In the genomic region with DNA sequence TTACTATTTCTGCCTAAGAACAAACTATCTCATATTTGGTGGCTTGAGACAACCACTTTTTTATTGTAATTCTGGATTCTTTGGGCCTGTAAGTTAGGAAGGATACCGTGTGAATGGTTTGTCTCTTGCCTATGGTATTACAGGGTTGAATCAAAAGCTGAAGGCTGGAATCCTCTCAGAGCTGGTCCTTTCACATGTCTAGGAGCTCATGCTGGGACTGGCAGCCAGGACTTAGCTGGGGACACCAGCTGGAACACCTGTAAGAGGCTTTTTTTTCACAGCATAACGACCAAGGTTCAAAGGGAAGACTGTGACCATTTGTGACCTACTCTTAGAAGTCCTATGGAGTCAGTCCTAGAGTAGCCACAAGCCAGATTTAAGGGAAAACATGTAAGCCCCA, we compare ENCODE assay signal across 29 cellular contexts.
"Had no signal": no experiment of that assay in that cellular context is flagged by ENCODE, and none has a peak within 500 bp of the region (broad histone marks: within the 10 kb centered on the region; RNA-seq: fewer than 3 reads in every experiment).

No MANE protein-coding gene starts in this region.

- H3K36me3 ChIP-seq: esophagus muscularis mucosa, gastroesophageal sphincter, heart left ventricle, left ventricle myocardium inferior, right lobe of liver, thoracic aorta, tibial nerve, upper lobe of left lung had no signal

- H3K27ac ChIP-seq: esophagus muscularis mucosa, foreskin keratinocyte, gastroesophageal sphincter, heart left ventricle, hepatocyte, left ventricle myocardium inferior, parathyroid adenoma, right lobe of liver, thoracic aorta, tibial nerve, upper lobe of left lung had no signal

- H3K9me3 ChIP-seq: esophagus muscularis mucosa, gastroesophageal sphincter, mucosa of descending colon, right lobe of liver, thoracic aorta, tibial nerve, upper lobe of left lung had no signal

- DNase-seq: effector CD8-positive, alpha-beta T cell; foreskin keratinocyte; heart left ventricle; immature natural killer cell; islet precursor cell; kidney glomerular epithelial cell; left colon; left ventricle myocardium inferior; mucosa of descending colon; naive B cell; right lobe of liver; small intestine; stimulated activated CD4-positive, alpha-beta T cell treated with anti-CD3 and anti-CD28 coated beads, Interleukin-15, amount 100 ng/mL, for 24 hours; stimulated activated CD4-positive, alpha-beta T cell treated with anti-CD3 and anti-CD28 coated beads, Interleukin-2, amount 100 ng/mL, for 48 hours; stimulated activated naive B cell treated with anti-CD40 and anti-IgM and Interleukin-4, amounts not matched to agents 10 μg/mL and 1 μg/mL and 100 μg/mL, for 72 hours; upper lobe of left lung had no signal

- H3K27ac Mint-ChIP-seq: immature natural killer cell; memory B cell; mesothelial cell of epicardium; naive B cell; natural killer cell treated with Interleukin-12 subunit alpha and Interleukin-12 subunit beta and Interleukin-15 and Interleukin-18, amount 100 ng/mL, for 72 hours; progenitor cell of endocrine pancreas; stimulated activated naive B cell treated with anti-CD40 and anti-IgM and Interleukin-4, amounts not matched to agents 10 μg/mL and 1 μg/mL and 100 μg/mL, for 72 hours; stimulated activated naive CD8-positive, alpha-beta T cell treated with anti-CD3 and anti-CD28 coated beads, Interleukin-15, Interleukin-2, amounts not matched to agents 100 ng/mL and 50 ng/mL, for 24 hours had no signal

- H3K4me1 Mint-ChIP-seq: immature natural killer cell; memory B cell; mesothelial cell of epicardium; naive B cell; neural crest cell; stimulated activated naive B cell treated with anti-CD40 and anti-IgM and Interleukin-4, amounts not matched to agents 10 μg/mL and 1 μg/mL and 100 μg/mL, for 72 hours had no signal

- H3K27me3 Mint-ChIP-seq: memory B cell; naive B cell; natural killer cell treated with Interleukin-12 subunit alpha and Interleukin-12 subunit beta and Interleukin-15 and Interleukin-18, amount 100 ng/mL, for 72 hours; progenitor cell of endocrine pancreas; stimulated activated naive B cell treated with anti-CD40 and anti-IgM and Interleukin-4, amounts not matched to agents 10 μg/mL and 1 μg/mL and 100 μg/mL, for 72 hours; stimulated activated naive CD8-positive, alpha-beta T cell treated with anti-CD3 and anti-CD28 coated beads, Interleukin-15, Interleukin-2, amounts not matched to agents 100 ng/mL and 50 ng/mL, for 24 hours had no signal

- H3K4me3 Mint-ChIP-seq: immature natural killer cell; memory B cell; mesothelial cell of epicardium; naive B cell; natural killer cell treated with Interleukin-12 subunit alpha and Interleukin-12 subunit beta and Interleukin-15 and Interleukin-18, amount 100 ng/mL, for 72 hours; neural crest cell; stimulated activated naive B cell treated with anti-CD40 and anti-IgM and Interleukin-4, amounts not matched to agents 10 μg/mL and 1 μg/mL and 100 μg/mL, for 72 hours; stimulated activated naive CD8-positive, alpha-beta T cell treated with anti-CD3 and anti-CD28 coated beads, Interleukin-15, Interleukin-2, amounts not matched to agents 100 ng/mL and 50 ng/mL, for 24 hours had no signal

- H3K27me3 ChIP-seq: esophagus muscularis mucosa, foreskin keratinocyte, gastroesophageal sphincter, heart left ventricle, hepatocyte, right lobe of liver, tibial nerve, upper lobe of left lung had no signal

- H3K36me3 Mint-ChIP-seq: immature natural killer cell; memory B cell; mesothelial cell of epicardium; naive B cell; natural killer cell treated with Interleukin-12 subunit alpha and Interleukin-12 subunit beta and Interleukin-15 and Interleukin-18, amount 100 ng/mL, for 72 hours; stimulated activated naive B cell treated with anti-CD40 and anti-IgM and Interleukin-4, amounts not matched to agents 10 μg/mL and 1 μg/mL and 100 μg/mL, for 72 hours had no signal

- H3K9me3 Mint-ChIP-seq: neural crest cell had no signal

- H3K4me3 ChIP-seq: esophagus muscularis mucosa, gastroesophageal sphincter, heart left ventricle, hepatocyte, left ventricle myocardium inferior, lung, mucosa of descending colon, right lobe of liver, thoracic aorta, tibial nerve, upper lobe of left lung had no signal

- ATAC-seq: foreskin keratinocyte; gastroesophageal sphincter; heart left ventricle; left colon; mucosa of descending colon; natural killer cell treated with Interleukin-12 subunit alpha and Interleukin-12 subunit beta and Interleukin-15 and Interleukin-18, amount 100 ng/mL, for 72 hours; right lobe of liver; stimulated activated naive B cell treated with anti-CD40 and anti-IgM and Interleukin-4, amounts not matched to agents 10 μg/mL and 1 μg/mL and 100 μg/mL, for 72 hours had no signal

- H3K9ac ChIP-seq: parathyroid adenoma had no signal

- H3K4me1 ChIP-seq: esophagus muscularis mucosa, foreskin keratinocyte, gastroesophageal sphincter, heart left ventricle, left ventricle myocardium inferior, parathyroid adenoma, right lobe of liver, tibial nerve, upper lobe of left lung had no signal
